Comparison of ENCODE assay signal across 21 cellular contexts in genomic region chr3:188869628-188870027, GRCh38.
DNase-seq lines count a peak whose midpoint lies in the region; ATAC-seq and TF ChIP-seq lines count a peak whose summit lies in the region.
"Had no signal": no experiment of that assay in that cellular context is flagged by ENCODE, and none has a peak within 500 bp of the region (broad histone marks: within the 10 kb centered on the region; RNA-seq: fewer than 3 reads in every experiment).

No MANE protein-coding gene starts in this region.

- BruUV-seq in PC-3 (replicated peaks; lab: Mats Ljungman, UMichigan) = no TSS peak

- H3K9me3 Mint-ChIP-seq in activated T-cell treated with anti-CD3 and anti-CD28 coated beads, Interleukin-2, amount 50 U/mL, for 24 hours = no peaks in the 10 kb centered on the region
- H3K9me3 Mint-ChIP-seq: CD4-positive, alpha-beta T cell had no signal

- TF ChIP-seq POLR2A in lower leg skin (IDR thresholded peaks at IDR 0.05) = no peak

- H3K4me2 ChIP-seq in PC-3 (ENCODE audit: low read length) = no peak overlapping the region
- H3K4me2 ChIP-seq: BLaER1 had no signal

- H3K79me2 ChIP-seq in PC-3 (ENCODE audit: low read length) = no peaks in the 10 kb centered on the region

- CTCF ChIA-PET in PC-3 (lab: Charles Lee) = no interaction called here

- H3F3A ChIP-seq in PC-3 (ENCODE audit: low read length, unreplicated experiment) = no peaks in the 10 kb centered on the region

- H3K27me3 ChIP-seq in PC-3 (ENCODE audit: low read length) = no peaks in the 10 kb centered on the region
- H3K27me3 ChIP-seq: BLaER1 had no signal

- H3K4me3 ChIP-seq in PC-3 (ENCODE audit: low read length) (no peak overlapping the region), astrocyte of the spinal cord (ENCODE audit: low read depth, low read length) (no peak overlapping the region), lower leg skin (ENCODE audit: low read depth, poor library complexity, severe bottlenecking) (no peak overlapping the region)
- H3K4me3 ChIP-seq: BLaER1, GM12878, K562 had no signal

- WGBS in lower leg skin, 2 donors = 95% methylated on average over 3 of the region's 3 CpGs

- peak; percentile 81 for ATAC-seq in PC-3
- peak; percentile 26 for ATAC-seq in left colon
- no peak for ATAC-seq in HG03045 (IDR thresholded peaks at IDR 0.05; ENCODE audit: unreplicated experiment)
- ATAC-seq: GM12878, K562 had no signal

- H3K27me3 Mint-ChIP-seq in activated T-cell treated with anti-CD3 and anti-CD28 coated beads, Interleukin-2, amount 50 U/mL, for 24 hours = no peaks in the 10 kb centered on the region
- H3K27me3 Mint-ChIP-seq: CD4-positive, alpha-beta T cell had no signal

- intact Hi-C loops in PC-3 (cut with micrococcal nuclease) = no loop called here
- intact Hi-C loops in left colon (cut with DNase I, micrococcal nuclease) = no loop called here
- intact Hi-C loops in lower leg skin (cut with DNase I; ENCODE audit: low total_unique reads) = no loop called here

- no peaks in the 10 kb centered on the region for H4K20me1 ChIP-seq in PC-3 (ENCODE audit: low read length)
- H4K20me1 ChIP-seq: BLaER1 had no signal

- H2AFZ ChIP-seq in PC-3 (ENCODE audit: low read length) = no peak overlapping the region

- POLR2A ChIA-PET in PC-3 (lab: Charles Lee; ENCODE audit: unreplicated experiment) = no interaction called here

- no peak overlapping the region for H3K9ac ChIP-seq in PC-3 (ENCODE audit: low read length)
- H3K9ac ChIP-seq: BLaER1 had no signal

- H3K4me3 Mint-ChIP-seq in activated T-cell treated with anti-CD3 and anti-CD28 coated beads, Interleukin-2, amount 50 U/mL, for 24 hours = no peak overlapping the region
- H3K4me3 Mint-ChIP-seq: CD4-positive, alpha-beta T cell had no signal

- H3K27ac Mint-ChIP-seq in activated T-cell treated with anti-CD3 and anti-CD28 coated beads, Interleukin-2, amount 50 U/mL, for 24 hours = no peak overlapping the region
- H3K27ac Mint-ChIP-seq: CD4-positive, alpha-beta T cell had no signal

- H3K4me1 ChIP-seq in PC-3 (ENCODE audit: insufficient read depth, low read length) = 0 out of 2 replicates have a peak, but pooled peaks cover 5% of the 10 kb centered on the region
- H3K4me1 ChIP-seq: BLaER1, Caco-2 had no signal

- DNase-seq in ELR (ENCODE audit: low read depth) = peak; percentile 60
- no peak for DNase-seq in PC-3
- DNase-seq in astrocyte of the spinal cord (ENCODE audit: low read depth, low spot score) = peak; percentile 26
- no peak for DNase-seq in left colon
- no peak for DNase-seq in lower leg skin (ENCODE audit: low spot score in 2 of 2)
- DNase-seq in OCI-M1 (lab: John Stamatoyannopoulos, UW) = no peak
- DNase-seq in activated T-cell treated with anti-CD3 and anti-CD28 coated beads, Interleukin-2, amount 50 U/mL, for 24 hours = no peak
- DNase-seq: ACHN; Caco-2; CD4-positive, alpha-beta T cell; DMS 273 treated with DMSO at 0.1 percent for 48 hours; GOT3; NCI-H345; NCI-H524; RPMI8226; SHP77 had no signal

- H3K9me3 ChIP-seq in PC-3 (ENCODE audit: low read length) = no peaks in the 10 kb centered on the region
- H3K9me3 ChIP-seq: BLaER1, Caco-2 had no signal

- H3K4me1 Mint-ChIP-seq in activated T-cell treated with anti-CD3 and anti-CD28 coated beads, Interleukin-2, amount 50 U/mL, for 24 hours (ENCODE audit: low read depth) = no peaks in the 10 kb centered on the region

- no peak for TF ChIP-seq CTCF in PC-3 (conservative IDR thresholded peaks at IDR 0.05; ENCODE audit: low read depth, low read length)
- TF ChIP-seq CTCF in astrocyte of the spinal cord (IDR thresholded peaks at IDR 0.05; ENCODE audit: low read depth, low read length) = no peak
- no peak for TF ChIP-seq CTCF in lower leg skin (IDR thresholded peaks at IDR 0.05)

- in situ Hi-C loops in astrocyte of the spinal cord (cut with HindIII; ENCODE audit: low sequenced_read_pairs) = no loop called here

- H3K36me3 ChIP-seq in PC-3 (ENCODE audit: low read depth, low read length) = peaks cover 4% of the 10 kb centered on the region; the same call in 1 of the 2 replicates

- no peak overlapping the region for H3K27ac ChIP-seq in PC-3 (ENCODE audit: low read length)
- H3K27ac ChIP-seq: 22Rv1, BLaER1 had no signal

- no peaks in the 10 kb centered on the region for H3K9me2 ChIP-seq in PC-3 (replicated peaks; ENCODE audit: low read length)

- peaks cover 39% of the 10 kb centered on the region for H3K36me3 Mint-ChIP-seq in activated T-cell treated with anti-CD3 and anti-CD28 coated beads, Interleukin-2, amount 50 U/mL, for 24 hours (ENCODE audit: low read depth)

Comparison
In these comparisons a context has a peak if more than half of its experiments do, and no peak if none do; other contexts are left out.
1. DNase-seq: peak in ELR (single experiment) and astrocyte of the spinal cord (single experiment); none in PC-3 (single experiment), left colon (0 of 2), lower leg skin (0 of 2), OCI-M1 (single experiment) and activated T-cell treated with anti-CD3 and anti-CD28 coated beads, Interleukin-2, amount 50 U/mL, for 24 hours (single experiment).